ENCODE assay signal across 12 cellular contexts in genomic region chr6:6557504-6557839, GRCh38. TPM values are rescaled to one million over a fixed set of nuclear protein-coding genes. Genes with fewer than 3 reads are reported as not detected.
"Had no signal": no experiment of that assay in that cellular context is flagged by ENCODE, and none has a peak within 500 bp of the region (broad histone marks: within the 10 kb centered on the region; RNA-seq: fewer than 3 reads in every experiment).

No MANE protein-coding gene starts in this region.

- H3K36me3 ChIP-seq: esophagus muscularis mucosa, gastroesophageal sphincter, pancreas, suprapubic skin, thyroid gland, upper lobe of left lung, vagina had no signal

- H3K27ac ChIP-seq: coronary artery, esophagus muscularis mucosa, gastroesophageal sphincter, pancreas, thyroid gland, upper lobe of left lung, vagina had no signal

- H3K4me1 ChIP-seq: esophagus muscularis mucosa, gastroesophageal sphincter, pancreas, thyroid gland, vagina had no signal

- H3K4me3 ChIP-seq: coronary artery, esophagus muscularis mucosa, gastroesophageal sphincter, lung, pancreas, suprapubic skin, thyroid gland, upper lobe of left lung, vagina had no signal

- ATAC-seq: gastroesophageal sphincter had no signal

- H3K27me3 ChIP-seq: pancreas, suprapubic skin, thyroid gland, upper lobe of left lung, vagina had no signal

- H3K9me3 ChIP-seq: esophagus muscularis mucosa, gastroesophageal sphincter, pancreas, suprapubic skin, thyroid gland, upper lobe of left lung, vagina had no signal

RNA-seq across cellular contexts. Expression of gene LY86, which starts 31.0 kb away (rescaled TPM):
- total RNA-seq: fibroblast of villous mesenchyme, kidney epithelial cell, progenitor cell of endocrine pancreas had no signal
